In the genomic region with DNA sequence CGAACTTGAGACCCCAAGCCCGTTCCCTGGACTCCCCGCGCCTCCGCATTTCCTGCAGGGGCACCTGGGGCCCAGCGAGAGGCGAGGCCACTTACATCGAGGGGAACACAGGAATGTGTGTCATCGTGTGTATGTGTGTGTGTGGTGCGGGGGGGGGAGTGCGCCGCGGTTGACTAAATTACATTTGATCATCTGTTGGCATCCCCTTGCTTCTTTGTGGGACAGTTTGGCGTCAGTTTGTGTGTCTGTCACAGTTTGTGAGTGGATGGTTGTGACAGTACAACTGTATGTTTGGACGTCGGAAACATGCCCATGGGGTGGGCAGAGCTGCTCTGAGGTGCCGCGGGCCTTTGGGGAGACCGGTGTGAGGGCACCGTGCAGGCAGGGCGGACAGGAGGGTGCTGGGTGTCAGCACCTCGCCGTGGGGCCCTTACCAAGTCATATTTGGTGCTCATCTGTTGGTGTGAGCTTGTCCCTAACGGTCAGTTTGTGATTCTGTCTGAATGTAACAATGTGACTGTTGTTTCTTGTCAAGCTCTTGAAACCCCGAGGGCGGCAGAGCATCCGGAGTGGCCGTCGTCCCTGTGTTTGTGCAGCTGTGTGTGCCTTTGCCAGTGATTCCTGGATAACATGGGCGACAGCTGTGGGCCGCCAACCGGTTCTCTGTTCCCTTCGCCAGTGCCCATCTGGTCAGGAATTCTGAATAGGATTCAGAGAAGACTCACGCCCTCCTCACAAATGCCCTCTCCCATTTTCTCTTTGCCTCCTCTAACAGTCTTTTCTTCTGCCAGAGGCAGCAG, we compare ENCODE assay signal across 15 cellular contexts. TPM values are rescaled to one million over a fixed set of nuclear protein-coding genes. Genes with fewer than 3 reads are reported as not detected.
DNase-seq lines count a peak whose midpoint lies in the region; ATAC-seq, FAIRE-seq and TF ChIP-seq lines count a peak whose summit lies in the region.
"Had no signal": no experiment of that assay in that cellular context is flagged by ENCODE, and none has a peak within 500 bp of the region (broad histone marks: within the 10 kb centered on the region; RNA-seq: fewer than 3 reads in every experiment).

No MANE protein-coding gene starts in this region.

- H2BK15ac ChIP-seq in H9 (ENCODE audit: low read depth, low read length): no peak overlapping the region

- no peak for FAIRE-seq in astrocyte (lab: Jason Lieb, UNC)
- FAIRE-seq: GM12892 had no signal

- no peaks in the 10 kb centered on the region for H3K23me2 ChIP-seq in H9 (ENCODE audit: insufficient read length, low read depth, low read length, poor library complexity, severe bottlenecking)

- ATAC-seq in GM21717 (IDR thresholded peaks at IDR 0.05; ENCODE audit: unreplicated experiment) (no peak), HG03025 (IDR thresholded peaks at IDR 0.05; ENCODE audit: low FRiP score, unreplicated experiment) (no peak)

- H3K4me3 ChIP-seq in astrocyte (ENCODE audit: insufficient read depth, low read depth, low read length): no peak overlapping the region
- peak overlapping the region; percentile 43 for H3K4me3 ChIP-seq in neural progenitor cell
- H3K4me3 ChIP-seq in right atrium auricular region: no peak overlapping the region

- H3K18ac ChIP-seq in H9 (ENCODE audit: insufficient read length, low read depth, low read length): no peak overlapping the region

- H2BK120ac ChIP-seq in H9 (ENCODE audit: low read depth, low read length, poor library complexity, severe bottlenecking): no peak overlapping the region

- TF ChIP-seq CTCF in H9 (conservative IDR thresholded peaks at IDR 0.05) (no peak), astrocyte (IDR thresholded peaks at IDR 0.05; ENCODE audit: insufficient read depth, low read depth, low read length) (no peak), neural progenitor cell (IDR thresholded peaks at IDR 0.05) (no peak), right atrium auricular region (IDR thresholded peaks at IDR 0.05) (no peak)

- H3F3A ChIP-seq in neural progenitor cell (ENCODE audit: low read depth): peaks cover 13% of the 10 kb centered on the region

- H2AFZ ChIP-seq in H9 (ENCODE audit: low read length): no peak overlapping the region
- no peak overlapping the region for H2AFZ ChIP-seq in astrocyte (ENCODE audit: low read depth, low read length)
- peak overlapping the region; percentile 99 for H2AFZ ChIP-seq in neural progenitor cell (replicated peaks)

- no peak overlapping the region for H4K5ac ChIP-seq in H9 (ENCODE audit: insufficient read length, low read depth, low read length)

- no peak overlapping the region for H3T11ph ChIP-seq in H9 (ENCODE audit: low read length)

- H3K36me3 Mint-ChIP-seq in H9 (ENCODE audit: insufficient read depth in 1 of 3, low read depth in 3 of 3) (peaks cover 0 to 8% (median 5%) of the 10 kb centered on the region in 3 experiments; a peak in 3 of 7 replicates), astrocyte (ENCODE audit: low read depth, unreplicated experiment) (no peaks in the 10 kb centered on the region), neural progenitor cell (no peaks in the 10 kb centered on the region)

- no peak overlapping the region for H2AK5ac ChIP-seq in H9 (ENCODE audit: insufficient read length, low read length)

- no peak overlapping the region for H3K56ac ChIP-seq in H9 (ENCODE audit: insufficient read length, low read depth, low read length)

- H3K4me1 Mint-ChIP-seq in H9 (peaks cover 9 to 25% of the 10 kb centered on the region in 2 experiments), astrocyte (ENCODE audit: low read depth, unreplicated experiment) (peaks cover 14% of the 10 kb centered on the region), neural progenitor cell (peaks cover 34% of the 10 kb centered on the region)
- H3K4me1 Mint-ChIP-seq: central memory CD8-positive, alpha-beta T cell had no signal

- no peak overlapping the region for H2BK20ac ChIP-seq in H9 (ENCODE audit: low read depth, low read length, poor library complexity, severe bottlenecking)

- H3K27me3 ChIP-seq in H9 (ENCODE audit: insufficient read depth, low read length): peaks cover 25% of the 10 kb centered on the region
- H3K27me3 ChIP-seq in astrocyte (ENCODE audit: insufficient read depth, low read length): peaks cover 64% of the 10 kb centered on the region
- H3K27me3 ChIP-seq in neural progenitor cell: peaks cover 55% of the 10 kb centered on the region
- peaks cover 0 to 3% of the 10 kb centered on the region in 2 donors for H3K27me3 ChIP-seq in right atrium auricular region

- DNase-seq in H9: no peak
- peak; percentile 37 for DNase-seq in NCI-H1694 treated with DMSO at 0.1 percent for 48 hours (lab: John Stamatoyannopoulos, UW)
- no peak for DNase-seq in astrocyte (ENCODE audit: low read depth)
- DNase-seq in neural progenitor cell (ENCODE audit: low spot score): no peak
- no peak for DNase-seq in right atrium auricular region (ENCODE audit: low spot score)
- DNase-seq: HFFc6; kidney glomerular epithelial cell; occipital lobe; stimulated activated CD4-positive, alpha-beta T cell treated with anti-CD3 and anti-CD28 coated beads, Interleukin-1b, Interleukin-23, amount 100 ng/mL, for 48 hours; stimulated activated naive CD4-positive, alpha-beta T cell; WERI-Rb-1 had no signal

- H2BK12ac ChIP-seq in H9 (ENCODE audit: insufficient read length, low read depth, low read length): no peak overlapping the region

- no peak overlapping the region for H3K23ac ChIP-seq in H9 (ENCODE audit: insufficient read length, low read depth, low read length)

- no peak overlapping the region for H4K8ac ChIP-seq in H9 (replicated peaks; ENCODE audit: insufficient read length, low read depth, low read length)

- H3K79me2 ChIP-seq in H9 (ENCODE audit: insufficient read depth, low read length) (no peaks in the 10 kb centered on the region), astrocyte (ENCODE audit: insufficient read depth, low read length) (no peaks in the 10 kb centered on the region), neural progenitor cell (ENCODE audit: low read depth) (no peaks in the 10 kb centered on the region)

- H4K20me1 ChIP-seq in H9 (ENCODE audit: control insufficient read depth, insufficient read depth, insufficient read length) (no peaks in the 10 kb centered on the region), astrocyte (ENCODE audit: insufficient read depth, low read length) (no peaks in the 10 kb centered on the region), neural progenitor cell (ENCODE audit: low read depth) (no peaks in the 10 kb centered on the region)

- H3K27ac ChIP-seq in H9 (ENCODE audit: insufficient read length, low read depth, low read length) (no peak overlapping the region), astrocyte (ENCODE audit: low read depth, low read length) (no peak overlapping the region), neural progenitor cell (no peak overlapping the region), right atrium auricular region (no peak overlapping the region)
- H3K27ac ChIP-seq: WERI-Rb-1 had no signal

- peaks cover 54% of the 10 kb centered on the region for H3K27me3 Mint-ChIP-seq in H9 (ENCODE audit: low read depth)
- peaks cover 52% of the 10 kb centered on the region for H3K27me3 Mint-ChIP-seq in astrocyte (ENCODE audit: low read depth, unreplicated experiment)
- peaks cover 54% of the 10 kb centered on the region for H3K27me3 Mint-ChIP-seq in neural progenitor cell (ENCODE audit: insufficient read depth, low read depth)

- no peak overlapping the region for H4K91ac ChIP-seq in H9 (ENCODE audit: insufficient read length, low read depth, low read length)

- peak overlapping the region; percentile 50; the same call in 1 of the 2 replicates for H3K14ac ChIP-seq in H9 (ENCODE audit: insufficient read depth, low read length)

- no peak overlapping the region for H2BK5ac ChIP-seq in H9 (ENCODE audit: insufficient read length, low read length)

- H3K9me3 ChIP-seq in H9 (ENCODE audit: control insufficient read depth, low read depth, low read length): no peaks in the 10 kb centered on the region
- no peaks in the 10 kb centered on the region for H3K9me3 ChIP-seq in astrocyte (ENCODE audit: insufficient read depth, low read depth, low read length)
- no peaks in the 10 kb centered on the region for H3K9me3 ChIP-seq in neural progenitor cell (ENCODE audit: low read depth)
- H3K9me3 ChIP-seq in right atrium auricular region: no peaks in the 10 kb centered on the region

- H3K79me1 ChIP-seq in H9 (ENCODE audit: insufficient read depth, low read depth, low read length, poor library complexity, severe bottlenecking): no peaks in the 10 kb centered on the region

- peaks cover 2 to 10% of the 10 kb centered on the region in 2 experiments; a peak in 3 of 5 replicates for H3K9me3 Mint-ChIP-seq in H9
- H3K9me3 Mint-ChIP-seq in astrocyte (ENCODE audit: unreplicated experiment): peaks cover under 1% of the 10 kb centered on the region
- H3K9me3 Mint-ChIP-seq in neural progenitor cell: no peaks in the 10 kb centered on the region
- H3K9me3 Mint-ChIP-seq: central memory CD8-positive, alpha-beta T cell; HFFc6 had no signal

- H3K4me1 ChIP-seq in H9 (ENCODE audit: insufficient read depth, low read length): no peaks in the 10 kb centered on the region
- no peaks in the 10 kb centered on the region for H3K4me1 ChIP-seq in astrocyte (ENCODE audit: insufficient read depth, low read length)
- H3K4me1 ChIP-seq in neural progenitor cell: peaks cover 17% of the 10 kb centered on the region
- no peaks in the 10 kb centered on the region for H3K4me1 ChIP-seq in right atrium auricular region

- H3K4me3 Mint-ChIP-seq in H9 (peak overlapping the region; percentile 56 to 75), astrocyte (ENCODE audit: unreplicated experiment) (peak overlapping the region; percentile 78), neural progenitor cell (peak overlapping the region; percentile 73)
- H3K4me3 Mint-ChIP-seq: central memory CD8-positive, alpha-beta T cell; HFFc6 had no signal

- H3K36me3 ChIP-seq in astrocyte (ENCODE audit: insufficient read depth, low read length): no peaks in the 10 kb centered on the region
- H3K36me3 ChIP-seq in neural progenitor cell: no peaks in the 10 kb centered on the region
- H3K36me3 ChIP-seq in right atrium auricular region: no peaks in the 10 kb centered on the region
- H3K36me3 ChIP-seq: WERI-Rb-1 had no signal

- no CpG with 5 or more reads among the region's 34 CpGs for WGBS in H9 (ENCODE audit: extremely low coverage, insufficient read length, low lambda C conversion rate)

- no peak overlapping the region for H3K4ac ChIP-seq in H9 (ENCODE audit: low read depth, low read length)

- no peak overlapping the region; a peak in 1 of 7 replicates for H3K27ac Mint-ChIP-seq in H9
- no peak overlapping the region for H3K27ac Mint-ChIP-seq in astrocyte (ENCODE audit: unreplicated experiment)
- H3K27ac Mint-ChIP-seq in neural progenitor cell: no peak overlapping the region
- H3K27ac Mint-ChIP-seq: HFFc6 had no signal

- H3K9ac ChIP-seq in H9 (ENCODE audit: extremely low read depth, insufficient read length, low read length) (no peak overlapping the region), astrocyte (ENCODE audit: low read length) (no peak overlapping the region), neural progenitor cell (no peak overlapping the region)

- peak overlapping the region; percentile 29 for H3K4me2 ChIP-seq in H9 (ENCODE audit: insufficient read depth, insufficient read length, low read length)
- no peak overlapping the region for H3K4me2 ChIP-seq in astrocyte (ENCODE audit: low read length)
- H3K4me2 ChIP-seq in neural progenitor cell: peak overlapping the region; percentile 79

RNA-seq across cellular contexts. Expression of a gene that starts 0.9 kb away (rescaled TPM):
- total RNA-seq in H9 (2021) (1.8 and 2.5 TPM in 2 replicates), astrocyte (0.79 and 1.2 TPM in 2 replicates), neural progenitor cell (ENCODE audit: low replicate concordance) (0.37 and 0.77 TPM in 2 replicates), right atrium auricular region (not detected)
- total RNA-seq: HFFc6 had no signal
